In genomic region chr1:201399018-201399351, GRCh38 we compare ENCODE assay signal across 12 cellular contexts. TPM values are rescaled to one million over a fixed set of nuclear protein-coding genes. Genes with fewer than 3 reads are reported as not detected.
A peak's percentile ranks its signal among the peaks of the same experiment; 100 is the strongest.
DNase-seq lines count a peak whose midpoint lies in the region; ATAC-seq and TF ChIP-seq lines count a peak whose summit lies in the region.
"Had no signal": no experiment of that assay in that cellular context is flagged by ENCODE, and none has a peak within 500 bp of the region (broad histone marks: within the 10 kb centered on the region; RNA-seq: fewer than 3 reads in every experiment).

LAD1 (minus strand) TSS chr1:201399324; CDS start chr1:201399306, 18 bp downstream.

- H3K4me3 ChIP-seq in dorsolateral prefrontal cortex (peak within 1 kb of the TSS in 33 of 59 donors; percentile 7 to 51 (median 30)), left lung (peak within 1 kb of the TSS; percentile 17 to 42), prostate gland (peak within 1 kb of the TSS; percentile 39 to 56)
- H3K4me3 ChIP-seq: BLaER1 had no signal

- H3K9me3 ChIP-seq in left lung (no peaks in the 10 kb centered on the region), prostate gland (no peaks in the 10 kb centered on the region)
- H3K9me3 ChIP-seq: BLaER1 had no signal

- intact Hi-C loops in dorsolateral prefrontal cortex (cut with DNase I) (no loop called here), left lung (cut with DNase I) (no loop called here), prostate gland (cut with DNase I) (no loop called here)

- H3K27ac ChIP-seq in dorsolateral prefrontal cortex (no peak within 1 kb of the TSS), left lung (peak within 1 kb of the TSS; percentile 26 to 65), prostate gland (peak within 1 kb of the TSS; percentile 41 to 58)
- H3K27ac ChIP-seq: BLaER1 had no signal

- WGBS in prostate gland = 9% methylated on average over 16 of the region's 25 CpGs

- no peak for TF ChIP-seq POLR2A in prostate gland (IDR thresholded peaks at IDR 0.05)

- peaks cover 0 to 7% of the 10 kb centered on the region in 2 donors for H3K4me1 ChIP-seq in left lung
- no peaks in the 10 kb centered on the region for H3K4me1 ChIP-seq in prostate gland (replicated peaks)

- DNase-seq in HT-29 (ENCODE audit: low spot score) (no peak), dorsolateral prefrontal cortex (no peak), left lung (no peak), prostate gland (ENCODE audit: low spot score) (no peak), DMS114 treated with DMSO at 0.1 percent for 48 hours (lab: John Stamatoyannopoulos, UW; ENCODE audit: unreplicated experiment) (no peak), cerebellar nuclear complex (lab: John Stamatoyannopoulos, UW) (no peak), NCI-H82 (lab: John Stamatoyannopoulos, UW) (no peak)
- DNase-seq in activated CD4-positive, CD25-positive, alpha-beta regulatory T cell treated with anti-CD3 and anti-CD28 coated beads, Interleukin-2, amount 50 U/mL, for 72 hours = no peak
- DNase-seq: amniotic stem cell, T-helper 2 cell had no signal

- peaks cover 0 to 34% (median 23%) of the 10 kb centered on the region in 45 donors for H3K27me3 ChIP-seq in dorsolateral prefrontal cortex
- H3K27me3 ChIP-seq in left lung = peaks cover 17 to 44% of the 10 kb centered on the region in 2 donors
- no peaks in the 10 kb centered on the region for H3K27me3 ChIP-seq in prostate gland (replicated peaks; ENCODE audit: insufficient read depth)
- H3K27me3 ChIP-seq: BLaER1 had no signal

- TF ChIP-seq CTCF in dorsolateral prefrontal cortex (IDR thresholded peaks at IDR 0.05 in 54 of 56, conservative IDR thresholded peaks at IDR 0.05 in 2 of 56; ENCODE audit: low read depth in 1 of 56, partially characterized antibody in 56 of 56) (no peak), left lung (IDR thresholded peaks at IDR 0.05) (no peak), prostate gland (IDR thresholded peaks at IDR 0.05) (no peak)

- no peak for ATAC-seq in left lung

- H3K36me3 ChIP-seq in left lung (no peaks in the 10 kb centered on the region), prostate gland (no peaks in the 10 kb centered on the region)
- H3K36me3 ChIP-seq: BLaER1 had no signal

RNA-seq across cellular contexts. Expression of gene LAD1, which starts in this region (rescaled TPM):
- total RNA-seq in HT-29 (2014; rRNA removed; shearing (Covaris generic)) = 216 and 238 TPM in 2 replicates
- 1 to 10 TPM in 1 of 120 experiments, under 1 TPM in 1, not detected in 118; 0.32 to 1.0 TPM for total RNA-seq in dorsolateral prefrontal cortex
- 10 to 100 TPM; 20.1 to 37.6 TPM for total RNA-seq in left lung
- total RNA-seq in prostate gland = 10 to 100 TPM; 12.8 to 26.8 TPM
- total RNA-seq: lung microvascular endothelial cell had no signal

Comparison
In these comparisons a context has a peak if more than half of its experiments do, and no peak if none do; other contexts are left out.
1. RNA of gene LAD1 (total RNA-seq): 216 to 238 TPM in HT-29, 20.1 to 37.6 TPM in left lung and 12.8 to 26.8 TPM in prostate gland; 0.32 to 1.0 TPM in dorsolateral prefrontal cortex; every median in the first group is over 4 times any median in the second.
2. H3K27ac ChIP-seq: peak in left lung (2 of 2) and prostate gland (2 of 2); none in dorsolateral prefrontal cortex (0 of 59).
3. Peak in every context shown above with its lines, with median percentiles within 50 percentile points of each other: H3K4me3 ChIP-seq.